ENCODE assay signal across 8 cellular contexts in the genomic region with DNA sequence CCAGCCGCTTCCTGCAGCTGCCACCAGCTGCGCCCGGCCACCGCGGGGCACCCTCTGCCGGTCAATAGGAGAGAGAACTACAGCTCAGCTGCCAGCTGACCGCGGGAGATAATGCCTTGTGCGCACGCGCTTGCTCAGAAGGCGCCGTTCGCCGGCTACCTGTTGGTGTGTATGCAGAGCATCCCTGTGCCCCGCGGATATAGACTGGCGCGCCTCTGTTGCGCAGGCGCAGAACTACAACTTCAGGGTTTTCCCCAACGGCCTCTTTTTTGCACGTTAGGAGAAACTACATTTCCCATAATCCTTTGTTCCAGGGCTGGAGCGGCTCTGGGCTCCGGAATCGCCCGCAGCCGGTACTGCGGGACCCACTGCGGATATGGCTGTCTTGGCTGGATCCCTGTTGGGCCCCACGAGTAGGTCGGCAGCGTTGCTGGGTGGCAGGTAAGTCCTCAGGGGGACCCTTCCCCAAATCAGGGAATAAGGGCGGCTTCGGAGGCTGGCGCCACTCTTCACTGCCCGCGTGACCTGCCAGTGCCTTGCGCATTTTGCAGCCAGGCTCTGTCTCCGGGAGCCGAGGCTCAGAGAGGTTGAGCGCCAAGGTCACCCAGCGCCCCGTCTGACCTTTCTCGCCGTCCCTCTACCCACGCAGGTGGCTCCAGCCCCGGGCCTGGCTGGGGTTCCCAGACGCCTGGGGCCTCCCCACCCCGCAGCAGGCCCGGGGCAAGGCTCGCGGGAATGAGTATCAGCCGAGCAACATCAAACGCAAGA. TPM values are rescaled to one million over a fixed set of nuclear protein-coding genes. Genes with fewer than 3 reads are reported as not detected.
DNase-seq lines count a peak whose midpoint lies in the region; ATAC-seq, FAIRE-seq and TF ChIP-seq lines count a peak whose summit lies in the region.

A gene (plus strand): TSS at position 356 of the 768 bp plus-strand sequence. CDS start 21 bp downstream, at position 377.

- peak; percentile 69 to 75 for TF ChIP-seq POLR2A in gastrocnemius medialis (IDR thresholded peaks at IDR 0.05)

- intact Hi-C loops in gastrocnemius medialis (cut with DNase I; ENCODE audit: low total_unique reads) = loop anchor here (1.0 kb wide), 3 partner anchors 38 to 230 kb away; a partner anchor contains a TSS

- in situ Hi-C loops in gastrocnemius medialis (cut with MboI; ENCODE audit: low sequenced_read_pairs in 4 of 4) = no loop called here

- TF ChIP-seq CTCF in 22Rv1 (IDR thresholded peaks at IDR 0.05) (peak; percentile 95), brain (conservative IDR thresholded peaks at IDR 0.05) (peak; percentile 32 to 75), gastrocnemius medialis (IDR thresholded peaks at IDR 0.05 in 4 of 5, conservative IDR thresholded peaks at IDR 0.05 in 1 of 5) (peak; percentile 74 to 86 (median 82))

- H3K4me3 Mint-ChIP-seq in brain = peak within 1 kb of the TSS; percentile 89 to 95 (median 93)

- no peaks in the 10 kb centered on the region for H3K27me3 ChIP-seq in gastrocnemius medialis

- H3K4me1 Mint-ChIP-seq in brain = peaks cover 69% of the 10 kb centered on the region

- H3K27ac Mint-ChIP-seq in brain = peak within 1 kb of the TSS; percentile 94 to 97 (median 95)

- H3K36me3 Mint-ChIP-seq in brain = peaks cover 13% of the 10 kb centered on the region

- ATAC-seq in GM18517 (IDR thresholded peaks at IDR 0.05; ENCODE audit: unreplicated experiment) = peak; percentile 72
- ATAC-seq in HG03060 (IDR thresholded peaks at IDR 0.05; ENCODE audit: low read depth, unreplicated experiment) = peak; percentile 83
- ATAC-seq in gastrocnemius medialis = peak; percentile 69 to 72

- H3K27ac ChIP-seq in 22Rv1 (peak within 1 kb of the TSS; percentile 97), gastrocnemius medialis (peak within 1 kb of the TSS; percentile 92 to 94 (median 94))

- H3K27me3 Mint-ChIP-seq in brain = peaks cover 10% of the 10 kb centered on the region

- peak within 1 kb of the TSS; percentile 64 to 83 (median 72) for H3K4me3 ChIP-seq in gastrocnemius medialis

- H3K9me3 ChIP-seq in gastrocnemius medialis = no peaks in the 10 kb centered on the region

- no peaks in the 10 kb centered on the region for H3K9me3 Mint-ChIP-seq in brain

- peak; percentile 97 for DNase-seq in NCI-H2107 (lab: John Stamatoyannopoulos, UW)
- DNase-seq in iPS DF 4.7 (ENCODE audit: extremely low read depth, low spot score) = peak; percentile 96
- DNase-seq in gastrocnemius medialis = peak; percentile 94 to 98

- H3K4me1 ChIP-seq in gastrocnemius medialis = peaks cover 44 to 52% of the 10 kb centered on the region in 2 donors

- peak; percentile 94 for FAIRE-seq in TTC549 (lab: Jason Lieb, UNC)

- no peaks in the 10 kb centered on the region for H3K36me3 ChIP-seq in gastrocnemius medialis

RNA-seq across cellular contexts. Expression of the gene that starts here (rescaled TPM):
- polyA plus RNA-seq in brain (ENCODE audit: insufficient read depth, low read depth, low replicate concordance) = 125 TPM
- 100 to 1,000 TPM; 145 to 369 (median 249) TPM for total RNA-seq in gastrocnemius medialis

Comparison
In these comparisons a context has a peak if more than half of its experiments do, and no peak if none do; other contexts are left out.
1. Peak in every context shown above with its lines: DNase-seq, ATAC-seq, H3K4me3 ChIP-seq and H3K27ac ChIP-seq.